In genomic region chr20:682123-682522, GRCh38 we compare ENCODE assay signal across 24 cellular contexts. TPM values are rescaled to one million over a fixed set of nuclear protein-coding genes. Genes with fewer than 3 reads are reported as not detected.
"Had no signal": no experiment of that assay in that cellular context is flagged by ENCODE, and none has a peak within 500 bp of the region (broad histone marks: within the 10 kb centered on the region; RNA-seq: fewer than 3 reads in every experiment).

No MANE protein-coding gene starts in this region.

- H3K36me3 ChIP-seq: ascending aorta, Peyer's patch had no signal

- DNase-seq: activated CD4-positive, alpha-beta T cell treated with anti-CD3 and anti-CD28 coated beads for 4 hours; activated CD4-positive, alpha-beta T cell treated with anti-CD3 and anti-CD28 coated beads, Interleukin-2, amount 50 U/mL, for 4 hours; activated CD8-positive, alpha-beta memory T cell treated with anti-CD3 and anti-CD28 coated beads, Interleukin-2, amount 50 U/mL, for 48 hours; activated CD8-positive, alpha-beta T cell treated with anti-CD3 and anti-CD28 coated beads, Interleukin-2, amount 10 ng/mL, durations not matched to agents 7 days and 5 days; activated effector memory CD4-positive, alpha-beta T cell treated with Interleukin-2 at 50 U/mL for 16 hours; activated naive CD4-positive, alpha-beta T cell; activated T-cell treated with anti-CD3 and anti-CD28 coated beads, Interleukin-2, amount 50 U/mL, for 1 hour; body of pancreas; KG1; NCI-H1092; NCI-H1417; NCI-H1930; NCI-H226; NK-92 treated with Interleukin-12 subunit alpha and Interleukin-12 subunit beta, amount 100 ng/mL, for 24 hours; Peyer's patch; SHP77 treated with DMSO at 0.1 percent for 48 hours had no signal

- H3K4me3 ChIP-seq: ascending aorta, body of pancreas, Peyer's patch had no signal

- H3K4me1 ChIP-seq: ascending aorta, body of pancreas, Peyer's patch had no signal

- H3K27ac ChIP-seq: ascending aorta, body of pancreas, Peyer's patch had no signal

- H3K36me3 Mint-ChIP-seq: activated naive CD4-positive, alpha-beta T cell treated with anti-CD3 and anti-CD28 coated beads, Interleukin-2, amount 50 U/mL, for 24 hours had no signal

- H3K4me3 Mint-ChIP-seq: activated CD8-positive, alpha-beta T cell treated with anti-CD3 and anti-CD28 coated beads, Interleukin-2, amount 10 ng/mL, durations not matched to agents 7 days and 5 days; activated naive CD4-positive, alpha-beta T cell treated with anti-CD3 and anti-CD28 coated beads, Interleukin-2, amount 50 U/mL, for 24 hours; central memory CD8-positive, alpha-beta T cell; T-helper 1 cell treated with Interleukin-12 subunit alpha and Interleukin-12 subunit beta and Interleukin-4 antibody, amounts not matched to agents 30 μg/mL and 1 μg/mL, for 36 hours had no signal

- H3K9me3 ChIP-seq: ascending aorta, body of pancreas, Peyer's patch had no signal

- H3K9me3 Mint-ChIP-seq: activated naive CD4-positive, alpha-beta T cell treated with anti-CD3 and anti-CD28 coated beads, Interleukin-2, amount 50 U/mL, for 24 hours; central memory CD8-positive, alpha-beta T cell; T-helper 1 cell treated with Interleukin-12 subunit alpha and Interleukin-12 subunit beta and Interleukin-4 antibody, amounts not matched to agents 30 μg/mL and 1 μg/mL, for 36 hours had no signal

- H3K27me3 ChIP-seq: Peyer's patch had no signal

- H3K27ac Mint-ChIP-seq: activated CD8-positive, alpha-beta T cell treated with anti-CD3 and anti-CD28 coated beads, Interleukin-2, amount 10 ng/mL, durations not matched to agents 7 days and 5 days; activated naive CD4-positive, alpha-beta T cell treated with anti-CD3 and anti-CD28 coated beads, Interleukin-2, amount 50 U/mL, for 24 hours; T-helper 1 cell treated with Interleukin-12 subunit alpha and Interleukin-12 subunit beta and Interleukin-4 antibody, amounts not matched to agents 30 μg/mL and 1 μg/mL, for 36 hours had no signal

- H3K4me1 Mint-ChIP-seq: activated naive CD4-positive, alpha-beta T cell treated with anti-CD3 and anti-CD28 coated beads, Interleukin-2, amount 50 U/mL, for 24 hours; central memory CD8-positive, alpha-beta T cell had no signal

RNA-seq across cellular contexts. Expression of gene SCRT2, which starts 6.5 kb away (rescaled TPM):
- total RNA-seq: activated CD8-positive, alpha-beta T cell treated with anti-CD3 and anti-CD28 coated beads, Interleukin-2, amount 10 ng/mL, durations not matched to agents 7 days and 5 days; ascending aorta; LHCN-M2; MCF 10A; NCI-H460; Peyer's patch; SK-MEL-5 had no signal
